Comparison of ENCODE assay signal across 21 cellular contexts in genomic region chr9:113854310-113854709, GRCh38. TPM values are rescaled to one million over a fixed set of nuclear protein-coding genes. Genes with fewer than 3 reads are reported as not detected.
DNase-seq lines count a peak whose midpoint lies in the region; ATAC-seq and TF ChIP-seq lines count a peak whose summit lies in the region.
"Had no signal": no experiment of that assay in that cellular context is flagged by ENCODE, and none has a peak within 500 bp of the region (broad histone marks: within the 10 kb centered on the region; RNA-seq: fewer than 3 reads in every experiment).

No MANE protein-coding gene starts in this region.

- H2BK120ac ChIP-seq in mesendoderm (ENCODE audit: low read depth, low read length) = no peak overlapping the region

- no peak overlapping the region for H3K27ac ChIP-seq in left lung
- no peak overlapping the region for H3K27ac ChIP-seq in mesendoderm (ENCODE audit: low read depth, low read length)
- H3K27ac ChIP-seq in esophagus squamous epithelium = no peak overlapping the region
- H3K27ac ChIP-seq in transverse colon = no peak overlapping the region
- H3K27ac ChIP-seq: RWPE1, SK-N-MC had no signal

- peak; percentile 24 for DNase-seq in DMS53 treated with DMSO at 0.1 percent for 48 hours (lab: John Stamatoyannopoulos, UW; ENCODE audit: unreplicated experiment)
- peak; percentile 26 for DNase-seq in NCI-H510A (lab: John Stamatoyannopoulos, UW)
- no peak for DNase-seq in left lung
- DNase-seq in mesendoderm = peak; percentile 7
- no peak for DNase-seq in osteocyte (ENCODE audit: extremely low spot score, unreplicated experiment)
- DNase-seq in esophagus squamous epithelium (lab: John Stamatoyannopoulos, UW) = no peak
- DNase-seq in hepatic stellate cell (ENCODE audit: low spot score) = no peak
- DNase-seq in transverse colon = no peak
- DNase-seq: DMS79 treated with DMSO at 0.1 percent for 48 hours; H9; Kasumi-1; NCI-H1694; NCI-H2107; NCI-H524; NCI-H774; NK-92 treated with Interleukin-12 subunit alpha and Interleukin-12 subunit beta, amount 100 ng/mL, for 24 hours; SHP77 treated with DMSO at 0.1 percent for 48 hours had no signal

- H4K5ac ChIP-seq in mesendoderm (ENCODE audit: low read length) = no peak overlapping the region

- H3K9me3 ChIP-seq in left lung (no peaks in the 10 kb centered on the region), esophagus squamous epithelium (peaks cover 0 to 4% (median 0%) of the 10 kb centered on the region in 3 donors), transverse colon (peaks cover 0 to 6% of the 10 kb centered on the region in 2 donors)

- H3K79me1 ChIP-seq in mesendoderm (ENCODE audit: low read length) = no peaks in the 10 kb centered on the region

- peak; percentile 97 for ATAC-seq in left lung

- no peak overlapping the region for H2BK5ac ChIP-seq in mesendoderm (ENCODE audit: low read length)

- no peak overlapping the region for H3K23ac ChIP-seq in mesendoderm (ENCODE audit: low read length)

- H3K4me1 ChIP-seq in left lung (no peaks in the 10 kb centered on the region), mesendoderm (ENCODE audit: control insufficient read depth, low read depth, low read length) (no peaks in the 10 kb centered on the region), esophagus squamous epithelium (no peaks in the 10 kb centered on the region), transverse colon (no peaks in the 10 kb centered on the region)

- H3K4me3 ChIP-seq in left lung (no peak overlapping the region), mesendoderm (ENCODE audit: low read length) (no peak overlapping the region), esophagus squamous epithelium (no peak overlapping the region), transverse colon (no peak overlapping the region)
- H3K4me3 ChIP-seq: SK-N-MC had no signal

- no peak overlapping the region for H3K9ac ChIP-seq in mesendoderm (ENCODE audit: low read length)

- H3K4me1 Mint-ChIP-seq in osteocyte (ENCODE audit: unreplicated experiment) = no peaks in the 10 kb centered on the region
- H3K4me1 Mint-ChIP-seq: B cell had no signal

- no peak overlapping the region for H3K27ac Mint-ChIP-seq in osteocyte (ENCODE audit: unreplicated experiment)
- H3K27ac Mint-ChIP-seq: B cell had no signal

- H3K9me3 Mint-ChIP-seq in osteocyte (ENCODE audit: unreplicated experiment) = peaks cover 20% of the 10 kb centered on the region
- H3K9me3 Mint-ChIP-seq: H9 had no signal

- H3K27me3 Mint-ChIP-seq in osteocyte (ENCODE audit: unreplicated experiment) = peaks cover 29% of the 10 kb centered on the region

- H3K18ac ChIP-seq in mesendoderm (ENCODE audit: low read length) = no peak overlapping the region

- H3K36me3 ChIP-seq in left lung (no peaks in the 10 kb centered on the region), mesendoderm (ENCODE audit: control insufficient read depth, insufficient read depth, low read length) (no peaks in the 10 kb centered on the region), esophagus squamous epithelium (no peaks in the 10 kb centered on the region), transverse colon (no peaks in the 10 kb centered on the region)

- H4K8ac ChIP-seq in mesendoderm (ENCODE audit: low read depth, low read length) = no peak overlapping the region

- no peak for TF ChIP-seq POLR2A in esophagus squamous epithelium (IDR thresholded peaks at IDR 0.05)
- no peak for TF ChIP-seq POLR2A in transverse colon (IDR thresholded peaks at IDR 0.05)

- no peak for TF ChIP-seq CTCF in left lung (IDR thresholded peaks at IDR 0.05)
- no peak for TF ChIP-seq CTCF in osteocyte (IDR thresholded peaks at IDR 0.05)
- TF ChIP-seq CTCF in esophagus squamous epithelium (IDR thresholded peaks at IDR 0.05) = no peak
- TF ChIP-seq CTCF in transverse colon (IDR thresholded peaks at IDR 0.05) = no peak

- H2BK15ac ChIP-seq in mesendoderm (replicated peaks; ENCODE audit: low read depth) = no peak overlapping the region

- in situ Hi-C loops in transverse colon (cut with MboI; ENCODE audit: low pct_ligation_motif_present in 1 of 4, low pct_unique_long_range_greater_than_20kb in 1 of 4, low sequenced_read_pairs in 3 of 4) = loop anchor here in 1 of 4 donors (25.0 kb wide), 1 partner anchor 183 kb away; no protein-coding TSS in a partner anchor

- H3K27me3 ChIP-seq in left lung (no peaks in the 10 kb centered on the region), mesendoderm (ENCODE audit: insufficient read depth, low read length, poor library complexity) (no peaks in the 10 kb centered on the region), esophagus squamous epithelium (no peaks in the 10 kb centered on the region), transverse colon (no peaks in the 10 kb centered on the region)

- no peak overlapping the region for H3K4me3 Mint-ChIP-seq in osteocyte (ENCODE audit: unreplicated experiment)
- H3K4me3 Mint-ChIP-seq: B cell, CD14-positive monocyte, H9 had no signal

- H3K79me2 ChIP-seq in mesendoderm (ENCODE audit: control insufficient read depth, insufficient read depth, low read length) = no peaks in the 10 kb centered on the region

- H3K36me3 Mint-ChIP-seq in osteocyte (ENCODE audit: unreplicated experiment) = peaks cover 7% of the 10 kb centered on the region
- H3K36me3 Mint-ChIP-seq: CD14-positive monocyte had no signal

- intact Hi-C loops in left lung (cut with DNase I) = no loop called here
- intact Hi-C loops in esophagus squamous epithelium (cut with DNase I) = no loop called here
- intact Hi-C loops in transverse colon (cut with DNase I; ENCODE audit: low total_unique reads) = no loop called here

- H2AK5ac ChIP-seq in mesendoderm (ENCODE audit: low read length) = no peak overlapping the region

- no peak overlapping the region for H3K56ac ChIP-seq in mesendoderm (ENCODE audit: low read length)

- no peak for TF ChIP-seq EP300 in transverse colon (IDR thresholded peaks at IDR 0.05; ENCODE audit: low read depth)

- no peak overlapping the region for H3K4ac ChIP-seq in mesendoderm (ENCODE audit: low read depth, low read length)

- no peak overlapping the region for H3K4me2 ChIP-seq in mesendoderm (ENCODE audit: low read length)

- WGBS in mesendoderm (ENCODE audit: extremely low coverage, insufficient coverage, low lambda C conversion rate) = no CpG with 5 or more reads among the region's 2 CpGs
- 61% methylated on average over 2 of the region's 2 CpGs; no CpG with 5 or more reads in 1 of the 2 donors for WGBS in esophagus squamous epithelium, 2 donors
- 80% methylated on average over 2 of the region's 2 CpGs; no CpG with 5 or more reads in 1 of the 2 donors for WGBS in transverse colon (ENCODE audit: low coverage in 1 of 2), 2 donors

RNA-seq across cellular contexts. Expression of gene ZNF618, which starts 21.8 kb away (rescaled TPM):
- total RNA-seq in left lung = 10 to 100 TPM in 1 of 2 donors, 1 to 10 TPM in 1; 9.9 to 12.0 TPM
- 19.8 TPM for polyA plus RNA-seq in mesendoderm (2013, experiment 1 of 2)
- 19.5 TPM for polyA plus RNA-seq in mesendoderm (2013, experiment 2 of 2)
- total RNA-seq in osteocyte = 35.1 and 36.8 TPM in 2 replicates
- 1 to 10 TPM in 2 of 4 donors, under 1 TPM in 2; 0.68 to 2.1 (median 1.3) TPM for total RNA-seq in esophagus squamous epithelium
- 1 to 10 TPM; 2.2 to 8.6 (median 4.0) TPM for total RNA-seq in transverse colon

Comparison
In these comparisons a context has a peak if more than half of its experiments do, and no peak if none do; other contexts are left out.
1. DNase-seq: peak in DMS53 treated with DMSO at 0.1 percent for 48 hours (single experiment), NCI-H510A (single experiment) and mesendoderm (single experiment); none in left lung (0 of 2), osteocyte (single experiment), esophagus squamous epithelium (single experiment), hepatic stellate cell (single experiment) and transverse colon (single experiment).